9 cellular contexts compared by ENCODE assay signal in genomic region chrX:52541051-52541450, GRCh38. TPM values are rescaled to one million over a fixed set of nuclear protein-coding genes. Genes with fewer than 3 reads are reported as not detected.
"Had no signal": no experiment of that assay in that cellular context is flagged by ENCODE, and none has a peak within 500 bp of the region (broad histone marks: within the 10 kb centered on the region; RNA-seq: fewer than 3 reads in every experiment).

No MANE protein-coding gene starts in this region.

RNA-seq across cellular contexts. Expression of gene XAGE1B, which starts 24.2 kb away (rescaled TPM):
- total RNA-seq: OCI-LY7, PC-3, PC-9, Peyer's patch, Right ventricle myocardium inferior, Right ventricle myocardium superior, SJCRH30, SJSA1 had no signal

RNA-seq across cellular contexts. Expression of gene XAGE1A, which starts 45.4 kb away (rescaled TPM):
- total RNA-seq: OCI-LY7, PC-3, PC-9, Peyer's patch, Right ventricle myocardium inferior, Right ventricle myocardium superior, SJCRH30, SJSA1, SK-MEL-5 had no signal
